In genomic region chr6:131226465-131226864, GRCh38 we compare ENCODE assay signal across 31 cellular contexts.
"Had no signal": no experiment of that assay in that cellular context is flagged by ENCODE, and none has a peak within 500 bp of the region (broad histone marks: within the 10 kb centered on the region; RNA-seq: fewer than 3 reads in every experiment).

No MANE protein-coding gene starts in this region.

- H3K4me1 ChIP-seq: gastrocnemius medialis, psoas muscle, sigmoid colon, uterus had no signal

- H3K27me3 ChIP-seq: gastrocnemius medialis, pancreas, sigmoid colon, uterus had no signal

- H3K4me1 Mint-ChIP-seq: mesothelial cell of epicardium; nephron progenitor cell; stimulated activated memory B cell treated with anti-CD40 and anti-IgM and Interleukin-4, amounts not matched to agents 10 μg/mL and 1 μg/mL and 100 μg/mL, for 72 hours had no signal

- H3K4me3 Mint-ChIP-seq: activated CD4-positive, alpha-beta T cell treated with anti-CD3 and anti-CD28 coated beads, Interleukin-2, amount 10 ng/mL, durations not matched to agents 7 days and 5 days; activated CD8-positive, alpha-beta T cell treated with anti-CD3 and anti-CD28 coated beads, Interleukin-2, amount 10 ng/mL, durations not matched to agents 7 days and 5 days; activated naive CD8-positive, alpha-beta T cell; mesothelial cell of epicardium; naive B cell; nephron progenitor cell; stimulated activated memory B cell treated with anti-CD40 and anti-IgM and Interleukin-4, amounts not matched to agents 10 μg/mL and 1 μg/mL and 100 μg/mL, for 72 hours; stimulated activated naive CD8-positive, alpha-beta T cell treated with anti-CD3 and anti-CD28 coated beads, Interleukin-15, amount 100 ng/mL, for 72 hours; T-helper 17 cell; type B pancreatic cell had no signal

- H3K36me3 Mint-ChIP-seq: type B pancreatic cell had no signal

- ATAC-seq: activated CD8-positive, alpha-beta T cell treated with anti-CD3 and anti-CD28 coated beads, Interleukin-2, amount 10 ng/mL, durations not matched to agents 7 days and 5 days; gastrocnemius medialis; left colon; psoas muscle; stimulated activated memory B cell treated with anti-CD40 and anti-IgM and Interleukin-4, amounts not matched to agents 10 μg/mL and 1 μg/mL and 100 μg/mL, for 72 hours; stimulated activated naive CD8-positive, alpha-beta T cell treated with anti-CD3 and anti-CD28 coated beads, Interleukin-15, amount 100 ng/mL, for 72 hours; T-helper 17 cell had no signal

- DNase-seq: activated CD4-positive, alpha-beta T cell treated with anti-CD3 and anti-CD28 coated beads, Interleukin-2, amount 10 ng/mL, durations not matched to agents 7 days and 5 days; activated CD4-positive, CD25-positive, alpha-beta regulatory T cell treated with anti-CD3 and anti-CD28 coated beads, Interleukin-2, amount 50 U/mL, for 72 hours; activated CD8-positive, alpha-beta T cell treated with anti-CD3 and anti-CD28 coated beads, Interleukin-2, amount 10 ng/mL, durations not matched to agents 7 days and 5 days; activated effector memory CD4-positive, alpha-beta T cell treated with Interleukin-2 at 50 U/mL for 16 hours; activated naive CD4-positive, alpha-beta T cell treated with Interleukin-2 at 50 U/mL for 16 hours; anterior cingulate cortex; dermis blood vessel endothelial cell; effector CD4-positive, alpha-beta T cell; gastrocnemius medialis; glutamatergic neuron; kidney; left colon; mammary epithelial cell; naive B cell; nephron progenitor cell; pancreas; psoas muscle; sigmoid colon; stimulated activated CD4-positive, alpha-beta T cell treated with anti-CD3 and anti-CD28 coated beads, Interleukin-1b, Interleukin-23, amount 100 ng/mL, for 48 hours; stimulated activated CD4-positive, alpha-beta T cell treated with anti-CD3 and anti-CD28 coated beads, Interleukin-4, amount 100 ng/mL, for 4 hours; stimulated activated CD8-positive, alpha-beta memory T cell treated with anti-CD3 and anti-CD28 coated beads, Interleukin-4, amount 100 ng/mL, for 48 hours; stimulated activated naive CD8-positive, alpha-beta T cell treated with anti-CD3 and anti-CD28 coated beads, Interleukin-15, amount 100 ng/mL, for 72 hours; substantia nigra; T-helper 17 cell; T1000; uterus had no signal

- H3K4me3 ChIP-seq: gastrocnemius medialis, pancreas, psoas muscle, sigmoid colon, smooth muscle cell, uterus had no signal

- H3K9me3 ChIP-seq: gastrocnemius medialis, pancreas, psoas muscle, sigmoid colon, uterus had no signal

- H3K27me3 Mint-ChIP-seq: activated CD4-positive, alpha-beta T cell treated with anti-CD3 and anti-CD28 coated beads, Interleukin-2, amount 10 ng/mL, durations not matched to agents 7 days and 5 days; activated naive CD8-positive, alpha-beta T cell; naive B cell; stimulated activated memory B cell treated with anti-CD40 and anti-IgM and Interleukin-4, amounts not matched to agents 10 μg/mL and 1 μg/mL and 100 μg/mL, for 72 hours; stimulated activated naive CD8-positive, alpha-beta T cell treated with anti-CD3 and anti-CD28 coated beads, Interleukin-15, amount 100 ng/mL, for 72 hours; T-helper 17 cell; type B pancreatic cell had no signal

- H3K27ac Mint-ChIP-seq: activated CD4-positive, alpha-beta T cell treated with anti-CD3 and anti-CD28 coated beads, Interleukin-2, amount 10 ng/mL, durations not matched to agents 7 days and 5 days; activated CD8-positive, alpha-beta T cell treated with anti-CD3 and anti-CD28 coated beads, Interleukin-2, amount 10 ng/mL, durations not matched to agents 7 days and 5 days; mesothelial cell of epicardium; nephron progenitor cell; stimulated activated memory B cell treated with anti-CD40 and anti-IgM and Interleukin-4, amounts not matched to agents 10 μg/mL and 1 μg/mL and 100 μg/mL, for 72 hours; stimulated activated naive CD8-positive, alpha-beta T cell treated with anti-CD3 and anti-CD28 coated beads, Interleukin-15, amount 100 ng/mL, for 72 hours; T-helper 17 cell; type B pancreatic cell had no signal

- H3K4me2 ChIP-seq: smooth muscle cell had no signal

- H3K27ac ChIP-seq: gastrocnemius medialis, psoas muscle, sigmoid colon, uterus had no signal

- H3K36me3 ChIP-seq: gastrocnemius medialis, pancreas, uterus had no signal

- H3K9me3 Mint-ChIP-seq: activated CD4-positive, alpha-beta T cell treated with anti-CD3 and anti-CD28 coated beads, Interleukin-2, amount 10 ng/mL, durations not matched to agents 7 days and 5 days; nephron progenitor cell; stimulated activated memory B cell treated with anti-CD40 and anti-IgM and Interleukin-4, amounts not matched to agents 10 μg/mL and 1 μg/mL and 100 μg/mL, for 72 hours had no signal
